In the genomic region with DNA sequence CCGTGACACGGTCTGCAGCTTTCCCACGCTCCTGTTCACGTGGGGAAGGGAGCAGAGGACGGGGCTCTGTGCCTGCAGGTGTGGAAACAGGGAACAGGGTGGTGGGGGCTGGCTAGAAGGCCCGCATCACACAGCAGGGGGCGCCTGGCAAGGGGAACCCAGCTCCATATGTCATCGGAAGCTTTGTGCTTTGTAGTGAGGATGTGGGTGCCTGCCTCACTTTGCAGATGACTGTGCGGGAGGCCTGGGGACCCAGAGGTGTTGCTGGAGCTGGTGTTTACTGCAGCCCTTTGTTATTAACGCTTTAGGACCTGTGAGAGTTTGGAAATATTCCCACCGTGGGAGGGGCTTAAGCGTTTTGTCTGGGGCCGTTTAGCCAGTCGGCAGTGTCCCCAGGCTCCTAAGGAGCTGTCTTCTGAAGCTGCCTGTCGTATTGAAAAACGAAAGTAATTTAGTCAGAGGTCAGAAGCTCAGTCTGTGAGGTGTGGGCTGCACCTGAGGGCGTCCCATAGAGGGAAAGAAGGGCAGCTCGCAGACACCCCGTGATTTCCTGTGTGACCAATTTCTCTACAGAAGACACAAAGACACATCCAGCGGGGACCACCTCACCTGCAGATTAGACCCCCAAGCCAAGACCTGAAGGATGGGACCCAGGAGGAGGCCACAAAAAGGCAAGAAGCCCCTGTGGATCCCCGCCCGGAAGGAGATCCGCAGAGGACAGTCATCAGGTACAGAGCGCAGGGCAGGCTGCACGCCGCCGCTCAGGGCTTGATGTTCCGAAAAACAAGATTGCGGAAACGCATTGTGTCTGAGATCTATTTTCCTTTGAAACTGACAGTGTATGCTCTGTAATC, we compare ENCODE assay signal across 9 cellular contexts. TPM values are rescaled to one million over a fixed set of nuclear protein-coding genes. Genes with fewer than 3 reads are reported as not detected.
DNase-seq lines count a peak whose midpoint lies in the region; ATAC-seq lines count a peak whose summit lies in the region.
"Had no signal": no experiment of that assay in that cellular context is flagged by ENCODE, and none has a peak within 500 bp of the region (broad histone marks: within the 10 kb centered on the region; RNA-seq: fewer than 3 reads in every experiment).

No MANE protein-coding gene starts in this region.

- H3K4me3 ChIP-seq in MG63, result no peak overlapping the region

- H3K36me3 ChIP-seq in MG63, result peaks cover 31% of the 10 kb centered on the region

- H3K9me3 ChIP-seq in MG63, result no peaks in the 10 kb centered on the region

- no peaks in the 10 kb centered on the region for H3K27me3 ChIP-seq in MG63

- ATAC-seq in GM18858 (IDR thresholded peaks at IDR 0.05; ENCODE audit: unreplicated experiment) (peak; percentile 73), HG02870 (IDR thresholded peaks at IDR 0.05; ENCODE audit: unreplicated experiment) (peak; percentile 69)

- DNase-seq in T-helper 9 cell (peak; percentile 82), MG63 (no peak), mucosa of gallbladder (ENCODE audit: low spot score) (no peak), NCI-H2029 treated with DMSO at 0.1 percent for 48 hours (lab: John Stamatoyannopoulos, UW) (no peak)
- peak; percentile 91 for DNase-seq in central memory CD4-positive, alpha-beta T cell
- peak; percentile 57 to 74 for DNase-seq in stimulated activated CD8-positive, alpha-beta memory T cell treated with anti-CD3 and anti-CD28 coated beads, Interleukin-2, amount 100 ng/mL, for 1 hour (ENCODE audit: low read depth in 2 of 2)

RNA-seq across cellular contexts. Expression of a gene that starts 9.1 kb away (rescaled TPM):
- total RNA-seq in MG63 (2014; rRNA removed; shearing (Covaris generic); ENCODE audit: low replicate concordance), result 77.1 and 83.1 TPM in 2 replicates
- 59.8 TPM for total RNA-seq in mucosa of gallbladder

RNA-seq across cellular contexts. Expression of a gene that starts 18.6 kb away (rescaled TPM):
- total RNA-seq in MG63 (2014; rRNA removed; shearing (Covaris generic); ENCODE audit: low replicate concordance), result 8.2 and 12.2 TPM in 2 replicates
- total RNA-seq in mucosa of gallbladder, result 10.5 TPM

RNA-seq across cellular contexts. Expression of a gene that starts 18.6 kb away (rescaled TPM):
- total RNA-seq in MG63 (2014; rRNA removed; shearing (Covaris generic); ENCODE audit: low replicate concordance), result 53.6 and 57.8 TPM in 2 replicates
- total RNA-seq in mucosa of gallbladder, result 199 TPM

RNA-seq across cellular contexts. Expression of a gene that starts 25.5 kb away (rescaled TPM):
- total RNA-seq in MG63 (2014; rRNA removed; shearing (Covaris generic); ENCODE audit: low replicate concordance), result 20.8 and 32.5 TPM in 2 replicates
- total RNA-seq in mucosa of gallbladder, result 2.4 TPM

RNA-seq across cellular contexts. Expression of a gene that starts 42.0 kb away (rescaled TPM):
- not detected in 2 replicates for total RNA-seq in MG63 (2014; rRNA removed; shearing (Covaris generic); ENCODE audit: low replicate concordance)
- total RNA-seq in mucosa of gallbladder, result 41.1 TPM
- total RNA-seq: T-helper 1 cell treated with Interleukin-12 subunit alpha and Interleukin-12 subunit beta and Interleukin-4 antibody, amounts not matched to agents 30 ng/mL and 1 ng/mL, for 36 hours had no signal

Comparison
In these comparisons a context has a peak if more than half of its experiments do, and no peak if none do; other contexts are left out.
1. DNase-seq: peak in T-helper 9 cell (single experiment), central memory CD4-positive, alpha-beta T cell (single experiment) and stimulated activated CD8-positive, alpha-beta memory T cell treated with anti-CD3 and anti-CD28 coated beads, Interleukin-2, amount 100 ng/mL, for 1 hour (2 of 2); none in MG63 (single experiment), mucosa of gallbladder (single experiment) and NCI-H2029 treated with DMSO at 0.1 percent for 48 hours (single experiment).